7 cellular contexts compared by ENCODE assay signal in genomic region chr20:31569163-31570020, GRCh38. TPM values are rescaled to one million over a fixed set of nuclear protein-coding genes. Genes with fewer than 3 reads are reported as not detected.
A peak's percentile ranks its signal among the peaks of the same experiment; 100 is the strongest.
DNase-seq lines count a peak whose midpoint lies in the region; ATAC-seq and TF ChIP-seq lines count a peak whose summit lies in the region.

No MANE protein-coding gene starts in this region.

- H3K36me3 ChIP-seq in colonic mucosa: peaks cover 4% of the 10 kb centered on the region

- no peaks in the 10 kb centered on the region for H3K9me3 ChIP-seq in colonic mucosa

- TF ChIP-seq CTCF in GM13976 (IDR thresholded peaks at IDR 0.05; ENCODE audit: borderline replicate concordance, control extremely low read depth, extremely low read depth, insufficient read depth, missing control alignments) (peak; percentile 79), colonic mucosa (IDR thresholded peaks at IDR 0.05) (peak; percentile 87)

- no peaks in the 10 kb centered on the region for H3K27me3 ChIP-seq in colonic mucosa

- H3K9ac ChIP-seq in colonic mucosa (ENCODE audit: low read depth in 2 of 2, low read length in 2 of 2): peak overlapping the region; percentile 24 to 73

- H3K4me3 ChIP-seq in colonic mucosa: no peak overlapping the region

- in situ Hi-C loops in GM13976 (cut with MboI; ENCODE audit: low sequenced_read_pairs, unreplicated experiment): loop anchor here (5.0 kb wide), 1 partner anchor 43 kb away; no protein-coding TSS in a partner anchor

- ATAC-seq in HG03045 (IDR thresholded peaks at IDR 0.05; ENCODE audit: unreplicated experiment): no peak

- intact Hi-C loops in colonic mucosa (cut with DNase I): loop anchor here (10.0 kb wide), 1 partner anchor 155 kb away; the partner anchor contains the start of gene BCL2L1

- peak overlapping the region; percentile 43 for H3K27ac ChIP-seq in colonic mucosa

- DNase-seq in GM13976 (ENCODE audit: low spot score) (peak; percentile 72), NCI-H1694 treated with DMSO at 0.1 percent for 48 hours (lab: John Stamatoyannopoulos, UW) (peak; percentile 43), colonic mucosa (peak; percentile 74), midbrain (lab: John Stamatoyannopoulos, UW) (peak; percentile 40)
- peak; percentile 34 to 52 for DNase-seq in activated CD4-positive, alpha-beta T cell treated with anti-CD3 and anti-CD28 coated beads, Interleukin-2, amount 50 U/mL, for 24 hours (ENCODE audit: low read depth in 1 of 2, low spot score in 1 of 2)
- peak; percentile 37 to 53 for DNase-seq in stimulated activated CD8-positive, alpha-beta memory T cell treated with anti-CD3 and anti-CD28 coated beads, Interleukin-7, amount 100 ng/mL, for 1 hour (ENCODE audit: low read depth in 2 of 2)

- peaks cover 5% of the 10 kb centered on the region for H3K4me1 ChIP-seq in colonic mucosa

RNA-seq across cellular contexts. Expression of gene ID1, which starts 35.7 kb away (rescaled TPM):
- total RNA-seq in colonic mucosa: 100 to 1,000 TPM; 134 to 179 TPM

RNA-seq across cellular contexts. Expression of gene HM13, which starts 55.1 kb away (rescaled TPM):
- total RNA-seq in colonic mucosa: 100 to 1,000 TPM; 107 to 179 TPM
